ENCODE assay signal across 8 cellular contexts in the genomic region with DNA sequence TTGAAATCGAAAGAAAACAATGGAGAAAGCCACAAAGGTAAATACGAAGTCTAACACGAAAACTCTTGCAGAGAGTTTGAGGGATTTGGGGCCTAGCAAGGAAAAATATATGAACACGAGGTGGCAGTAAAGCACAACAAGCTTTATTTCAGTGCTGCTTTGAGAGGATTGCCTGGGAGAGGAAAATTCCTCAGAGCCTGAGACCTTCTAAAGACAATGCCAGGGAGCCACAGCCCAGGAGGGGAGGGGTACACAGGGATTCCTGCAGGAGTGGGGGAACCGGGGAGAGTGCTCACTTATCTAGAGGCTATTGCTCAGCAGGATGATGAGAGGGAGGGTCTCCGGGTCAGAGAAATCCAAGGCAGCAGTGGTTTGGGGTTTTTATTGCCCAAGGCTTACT.
A peak's percentile ranks its signal among the peaks of the same experiment; 100 is the strongest.
DNase-seq lines count a peak whose midpoint lies in the region; ATAC-seq and TF ChIP-seq lines count a peak whose summit lies in the region.

No MANE protein-coding gene starts in this region.

- no peak overlapping the region for H3K9ac ChIP-seq in MM.1S (ENCODE audit: low read length)
- H3K9ac ChIP-seq in SK-N-SH: no peak overlapping the region
- H3K9ac ChIP-seq in iPS-20b (ENCODE audit: low read depth, low read length): peak overlapping the region; percentile 62

- H4K20me1 ChIP-seq in MM.1S (ENCODE audit: insufficient read depth, low read length) (no peaks in the 10 kb centered on the region), SK-N-SH (ENCODE audit: insufficient read depth) (no peaks in the 10 kb centered on the region)

- no peak for TF ChIP-seq EP300 in SK-N-SH (IDR thresholded peaks at IDR 0.05; ENCODE audit: borderline replicate concordance in 1 of 2, low read depth in 1 of 2, low read length in 1 of 2)

- H3K9me3 ChIP-seq in MM.1S (replicated peaks; ENCODE audit: insufficient read depth, low read length): no peaks in the 10 kb centered on the region
- no peaks in the 10 kb centered on the region for H3K9me3 ChIP-seq in SK-N-SH
- no peaks in the 10 kb centered on the region for H3K9me3 ChIP-seq in iPS-20b (ENCODE audit: insufficient read depth, low read depth, low read length)

- peak; percentile 66 for TF ChIP-seq RAD21 in SK-N-SH (IDR thresholded peaks at IDR 0.05; ENCODE audit: low read length)

- CTCF ChIA-PET in SK-N-SH (lab: Yijun Ruan, JAX): interaction anchor here (0.7 to 2.5 kb wide), 9 partner anchors 12 to 1125 kb away, joined by 3 to 10 read pairs (median 4); no protein-coding TSS in a partner anchor

- H3K36me3 ChIP-seq in MM.1S (replicated peaks; ENCODE audit: insufficient read depth, low read length) (no peaks in the 10 kb centered on the region), SK-N-SH (replicated peaks in 1 of 2; ENCODE audit: control insufficient read depth in 1 of 2, insufficient read depth in 2 of 2, low read length in 1 of 2) (no peaks in the 10 kb centered on the region), iPS-20b (ENCODE audit: insufficient read depth, low read depth, low read length) (peaks cover 9% of the 10 kb centered on the region)

- H3K79me2 ChIP-seq in MM.1S (ENCODE audit: low read length) (no peaks in the 10 kb centered on the region), SK-N-SH (ENCODE audit: insufficient read depth) (no peaks in the 10 kb centered on the region)

- POLR2A ChIA-PET in SK-N-SH (lab: Yijun Ruan, JAX): no interaction called here

- H3K4me2 ChIP-seq in MM.1S (ENCODE audit: low read depth, low read length): no peak overlapping the region
- no peak overlapping the region for H3K4me2 ChIP-seq in SK-N-SH

- H3K4me1 ChIP-seq in MM.1S (ENCODE audit: low read length) (no peaks in the 10 kb centered on the region), SK-N-SH (ENCODE audit: control insufficient read depth in 1 of 2, insufficient read depth in 2 of 2, low read depth in 1 of 2, low read length in 1 of 2) (no peaks in the 10 kb centered on the region), iPS-20b (ENCODE audit: insufficient read depth, low read length) (peaks cover 16% of the 10 kb centered on the region; the same call in 1 of the 2 replicates)

- H3K27me3 ChIP-seq in MM.1S (replicated peaks; ENCODE audit: insufficient read depth, low read length) (no peaks in the 10 kb centered on the region), SK-N-SH (ENCODE audit: insufficient read depth) (no peaks in the 10 kb centered on the region), iPS-20b (ENCODE audit: insufficient read depth, low read length) (no peaks in the 10 kb centered on the region)

- H3F3A ChIP-seq in MM.1S (ENCODE audit: insufficient read depth, low read length): no peaks in the 10 kb centered on the region
- no peaks in the 10 kb centered on the region for H3F3A ChIP-seq in SK-N-SH (replicated peaks; ENCODE audit: insufficient read depth)

- H2AFZ ChIP-seq in MM.1S (ENCODE audit: low read length) (no peak overlapping the region), SK-N-SH (ENCODE audit: low read depth) (no peak overlapping the region)

- DNase-seq in GDM1 (lab: John Stamatoyannopoulos, UW) (peak; percentile 0), MM.1S (peak; percentile 63), SK-N-SH (peak; percentile 10)
- DNase-seq in stimulated activated CD4-positive, alpha-beta T cell treated with anti-CD3 and anti-CD28 coated beads, Interleukin-15, amount 100 ng/mL, for 24 hours: no peak
- DNase-seq in central memory CD4-positive, alpha-beta T cell: no peak

- H3K4me3 ChIP-seq in MM.1S (ENCODE audit: low read length) (no peak overlapping the region), SK-N-SH (ENCODE audit: low read depth in 2 of 2, low read length in 1 of 2) (no peak overlapping the region; a peak in 1 of 4 replicates), iPS-20b (ENCODE audit: low read length) (no peak overlapping the region)

- WGBS in SK-N-SH (ENCODE audit: low lambda C conversion rate): 3% methylated on average over 6 of the region's 6 CpGs

- peak; percentile 78 for TF ChIP-seq CTCF in MM.1S (IDR thresholded peaks at IDR 0.05; ENCODE audit: low read length)
- peak; percentile 66 for TF ChIP-seq CTCF in SK-N-SH (IDR thresholded peaks at IDR 0.05)

- H3K27ac ChIP-seq in MM.1S (ENCODE audit: low read length): no peak overlapping the region
- H3K27ac ChIP-seq in SK-N-SH (ENCODE audit: low read depth in 2 of 2, low read length in 1 of 2): no peak overlapping the region
- peak overlapping the region; percentile 18 for H3K27ac ChIP-seq in iPS-20b (ENCODE audit: low read length)

- H3K9me2 ChIP-seq in MM.1S (replicated peaks; ENCODE audit: insufficient read depth, low read length) (no peaks in the 10 kb centered on the region), SK-N-SH (no peaks in the 10 kb centered on the region)

- ATAC-seq in HG03139 (IDR thresholded peaks at IDR 0.05; ENCODE audit: unreplicated experiment): no peak
- no peak for ATAC-seq in GM21786 (IDR thresholded peaks at IDR 0.05; ENCODE audit: unreplicated experiment)

TF ChIP-seq in SK-N-SH, 30 proteins besides CTCF, POLR2A, EP300 and RAD21:
- TF ChIP-seq SMC3 (IDR thresholded peaks at IDR 0.05; ENCODE audit: low read depth, low read length): peak; percentile 72
- TF ChIP-seq FOSL2 (IDR thresholded peaks at IDR 0.05; ENCODE audit: borderline replicate concordance, low read depth): no peak

Comparison
In these comparisons a context has a peak if more than half of its experiments do, and no peak if none do; other contexts are left out.
1. DNase-seq: peak in GDM1 (single experiment), MM.1S (single experiment) and SK-N-SH (single experiment); none in stimulated activated CD4-positive, alpha-beta T cell treated with anti-CD3 and anti-CD28 coated beads, Interleukin-15, amount 100 ng/mL, for 24 hours (single experiment) and central memory CD4-positive, alpha-beta T cell (single experiment).